In genomic region chr7:40829201-40829600, GRCh38 we compare ENCODE assay signal across 13 cellular contexts.
DNase-seq lines count a peak whose midpoint lies in the region; ATAC-seq and TF ChIP-seq lines count a peak whose summit lies in the region.
"Had no signal": no experiment of that assay in that cellular context is flagged by ENCODE, and none has a peak within 500 bp of the region (broad histone marks: within the 10 kb centered on the region; RNA-seq: fewer than 3 reads in every experiment).

No MANE protein-coding gene starts in this region.

- ATAC-seq in left ventricle myocardium superior (no peak), GM21360 (IDR thresholded peaks at IDR 0.05; ENCODE audit: unreplicated experiment) (no peak)
- ATAC-seq: GM12878, GM23338 had no signal

- TF ChIP-seq CTCF in brain microvascular endothelial cell (IDR thresholded peaks at IDR 0.05; ENCODE audit: low read depth, low read length, missing control alignments), result no peak

- H3K27ac ChIP-seq in brain microvascular endothelial cell, result peak overlapping the region; percentile 32

- no peaks in the 10 kb centered on the region for H3K36me3 ChIP-seq in brain microvascular endothelial cell (replicated peaks)

- no peak for DNase-seq in brain microvascular endothelial cell
- peak; percentile 65 for DNase-seq in medulla oblongata (ENCODE audit: extremely low spot score)
- DNase-seq in pons (ENCODE audit: low spot score), result peak; percentile 32
- DNase-seq in left ventricle myocardium superior, result no peak
- no peak for DNase-seq in DMS79 treated with DMSO at 0.1 percent for 48 hours (lab: John Stamatoyannopoulos, UW)
- DNase-seq in T-helper 1 cell, result no peak
- DNase-seq: Calu3; CD4-positive, alpha-beta T cell; DMS 273 treated with DMSO at 0.1 percent for 48 hours; H9 had no signal

- H3K4me3 ChIP-seq in brain microvascular endothelial cell (ENCODE audit: low read depth, low read length), result no peak overlapping the region
- H3K4me3 ChIP-seq: GM12878, GM23338 had no signal

- in situ Hi-C loops in brain microvascular endothelial cell (cut with HindIII; ENCODE audit: low pct_ligation_motif_present, low sequenced_read_pairs), result no loop called here

- no peaks in the 10 kb centered on the region for H3K27me3 ChIP-seq in brain microvascular endothelial cell (replicated peaks)

- intact Hi-C loops in left ventricle myocardium superior (cut with micrococcal nuclease), result no loop called here

Comparison
In these comparisons a context has a peak if more than half of its experiments do, and no peak if none do; other contexts are left out.
1. DNase-seq: peak in medulla oblongata (single experiment) and pons (single experiment); none in brain microvascular endothelial cell (single experiment), left ventricle myocardium superior (single experiment), DMS79 treated with DMSO at 0.1 percent for 48 hours (single experiment) and T-helper 1 cell (0 of 5).